8 cellular contexts compared by ENCODE assay signal in genomic region chr12:122895290-122895689, GRCh38. TPM values are rescaled to one million over a fixed set of nuclear protein-coding genes. Genes with fewer than 3 reads are reported as not detected.
DNase-seq lines count a peak whose midpoint lies in the region; ATAC-seq and TF ChIP-seq lines count a peak whose summit lies in the region.

No MANE protein-coding gene starts in this region.

- CTCF ChIA-PET in activated CD4-positive, alpha-beta T cell treated with anti-CD3 and anti-CD28 coated beads, Interleukin-2, amount 10 ng/mL, durations not matched to agents 7 days and 5 days (lab: Charles Lee) = interaction anchor here (0.9 to 1.5 kb wide), 6 partner anchors 9 to 34 kb away, joined by 3 to 5 read pairs (median 3); no protein-coding TSS in a partner anchor

- ATAC-seq in right lobe of liver (peak in 3 of 4 donors; percentile 6 to 15 (median 14)), GM18867 (IDR thresholded peaks at IDR 0.05; ENCODE audit: unreplicated experiment) (no peak)

- peaks cover 87% of the 10 kb centered on the region for H3K4me1 Mint-ChIP-seq in activated CD4-positive, alpha-beta T cell treated with anti-CD3 and anti-CD28 coated beads, Interleukin-2, amount 10 ng/mL, durations not matched to agents 7 days and 5 days

- TF ChIP-seq POLR2A in right lobe of liver (IDR thresholded peaks at IDR 0.05) = no peak
- TF ChIP-seq POLR2A in transverse colon (IDR thresholded peaks at IDR 0.05) = no peak

- H3K27ac Mint-ChIP-seq in activated CD4-positive, alpha-beta T cell treated with anti-CD3 and anti-CD28 coated beads, Interleukin-2, amount 10 ng/mL, durations not matched to agents 7 days and 5 days = peak overlapping the region; percentile 95

- peak overlapping the region; percentile 91 for H3K4me3 Mint-ChIP-seq in activated CD4-positive, alpha-beta T cell treated with anti-CD3 and anti-CD28 coated beads, Interleukin-2, amount 10 ng/mL, durations not matched to agents 7 days and 5 days

- peaks cover 6% of the 10 kb centered on the region for H3K9me3 Mint-ChIP-seq in activated CD4-positive, alpha-beta T cell treated with anti-CD3 and anti-CD28 coated beads, Interleukin-2, amount 10 ng/mL, durations not matched to agents 7 days and 5 days

- POLR2A ChIA-PET in activated CD4-positive, alpha-beta T cell treated with anti-CD3 and anti-CD28 coated beads, Interleukin-2, amount 10 ng/mL, durations not matched to agents 7 days and 5 days (lab: Charles Lee) = no interaction called here

- no peaks in the 10 kb centered on the region for H3K27me3 ChIP-seq in brain microvascular endothelial cell (replicated peaks)
- no peaks in the 10 kb centered on the region for H3K27me3 ChIP-seq in right lobe of liver
- no peaks in the 10 kb centered on the region for H3K27me3 ChIP-seq in transverse colon

- peak overlapping the region; percentile 87 for H3K4me3 ChIP-seq in brain microvascular endothelial cell (ENCODE audit: low read depth, low read length)
- peak overlapping the region; percentile 60 to 87 (median 79) for H3K4me3 ChIP-seq in right lobe of liver
- H3K4me3 ChIP-seq in transverse colon = peak overlapping the region; percentile 78 to 96 (median 88)

- in situ Hi-C loops in brain microvascular endothelial cell (cut with HindIII; ENCODE audit: low pct_ligation_motif_present, low sequenced_read_pairs) = no loop called here
- in situ Hi-C loops in transverse colon (cut with MboI; ENCODE audit: low pct_ligation_motif_present in 1 of 4, low pct_unique_long_range_greater_than_20kb in 1 of 4, low sequenced_read_pairs in 3 of 4) = no loop called here

- no peaks in the 10 kb centered on the region for H3K36me3 ChIP-seq in brain microvascular endothelial cell (replicated peaks)
- no peaks in the 10 kb centered on the region for H3K36me3 ChIP-seq in right lobe of liver
- H3K36me3 ChIP-seq in transverse colon = no peaks in the 10 kb centered on the region

- no peak for TF ChIP-seq CTCF in brain microvascular endothelial cell (IDR thresholded peaks at IDR 0.05; ENCODE audit: low read depth, low read length, missing control alignments)
- TF ChIP-seq CTCF in right lobe of liver (IDR thresholded peaks at IDR 0.05) = no peak
- TF ChIP-seq CTCF in transverse colon (IDR thresholded peaks at IDR 0.05) = no peak

- peaks cover 29% of the 10 kb centered on the region for H3K36me3 Mint-ChIP-seq in activated CD4-positive, alpha-beta T cell treated with anti-CD3 and anti-CD28 coated beads, Interleukin-2, amount 10 ng/mL, durations not matched to agents 7 days and 5 days (ENCODE audit: low read depth)

- H3K9me3 ChIP-seq in right lobe of liver = no peaks in the 10 kb centered on the region
- H3K9me3 ChIP-seq in transverse colon = no peaks in the 10 kb centered on the region

- no peak for DNase-seq in activated CD4-positive, alpha-beta T cell treated with anti-CD3 and anti-CD28 coated beads, Interleukin-2, amount 10 ng/mL, durations not matched to agents 7 days and 5 days
- DNase-seq in activated CD4-positive, alpha-beta T cell treated with anti-CD3 and anti-CD28 coated beads for 48 hours = no peak
- DNase-seq in brain microvascular endothelial cell (no peak), right lobe of liver (no peak), transverse colon (no peak), NCI-H1436 (lab: John Stamatoyannopoulos, UW) (no peak), GM19240 (ENCODE audit: insufficient read length, low spot score) (no peak)

- 20% methylated on average over 8 of the region's 8 CpGs for WGBS in right lobe of liver (ENCODE audit: insufficient coverage, low coverage, low lambda C conversion rate, missing lambda C conversion rate)
- 6 to 8% methylated on average over 8 of the region's 8 CpGs for WGBS in transverse colon (ENCODE audit: low coverage in 1 of 2), 2 donors

- no peak for TF ChIP-seq EP300 in transverse colon (IDR thresholded peaks at IDR 0.05; ENCODE audit: low read depth)

- intact Hi-C loops in right lobe of liver (cut with DNase I) (no loop called here), transverse colon (cut with DNase I; ENCODE audit: low total_unique reads) (loop anchor here (5.0 kb wide), 1 partner anchor 238 kb away; no protein-coding TSS in a partner anchor)

- H3K27ac ChIP-seq in brain microvascular endothelial cell (peak overlapping the region; percentile 61), right lobe of liver (peak overlapping the region; percentile 79 to 81 (median 79)), transverse colon (peak overlapping the region; percentile 93 to 98 (median 95))

- H3K4me1 ChIP-seq in right lobe of liver = peaks cover 0 to 32% (median 2%) of the 10 kb centered on the region in 4 donors
- H3K4me1 ChIP-seq in transverse colon = peaks cover 23 to 75% (median 53%) of the 10 kb centered on the region in 4 donors

- H3K27me3 Mint-ChIP-seq in activated CD4-positive, alpha-beta T cell treated with anti-CD3 and anti-CD28 coated beads, Interleukin-2, amount 10 ng/mL, durations not matched to agents 7 days and 5 days = peaks cover 7% of the 10 kb centered on the region

RNA-seq across cellular contexts. Expression of gene VPS37B, which starts 0.6 kb away (rescaled TPM):
- total RNA-seq in activated CD4-positive, alpha-beta T cell treated with anti-CD3 and anti-CD28 coated beads, Interleukin-2, amount 10 ng/mL, durations not matched to agents 7 days and 5 days = 10 to 100 TPM; 23.0 to 23.7 TPM
- 1 to 10 TPM; 5.2 to 6.7 (median 6.0) TPM for total RNA-seq in right lobe of liver
- 100 to 1,000 TPM in 2 of 4 donors, 10 to 100 TPM in 2; 46.6 to 126 (median 104) TPM for total RNA-seq in transverse colon
